ENCODE assay signal across 8 cellular contexts in the genomic region with DNA sequence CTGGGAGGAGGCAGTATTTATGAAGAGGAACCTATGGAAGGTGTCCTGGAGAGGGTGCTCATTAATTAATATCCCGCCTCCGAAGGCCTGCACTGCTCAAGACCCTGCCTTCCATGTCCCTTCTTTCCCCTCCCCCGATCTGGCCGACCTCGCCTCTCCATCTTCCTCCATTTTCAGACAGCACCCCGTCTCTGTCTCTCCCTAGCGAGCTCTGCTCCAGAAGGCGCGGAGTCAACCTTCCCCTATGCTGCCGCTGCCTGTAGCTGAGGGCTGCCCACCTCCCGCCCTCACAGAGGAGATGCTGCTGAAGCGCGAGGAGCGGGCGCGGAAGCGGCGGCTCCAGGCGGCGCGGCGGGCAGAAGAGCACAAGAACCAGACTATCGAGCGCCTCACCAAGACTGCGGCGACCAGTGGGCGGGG. TPM values are rescaled to one million over a fixed set of nuclear protein-coding genes. Genes with fewer than 3 reads are reported as not detected.
DNase-seq lines count a peak whose midpoint lies in the region; ATAC-seq and TF ChIP-seq lines count a peak whose summit lies in the region.

No MANE protein-coding gene starts in this region.

- CTCF ChIA-PET in Caco-2 (lab: Charles Lee): interaction anchor here (0.6 to 0.8 kb wide), 4 partner anchors 15 to 82 kb away, joined by 3 to 9 read pairs (median 6); no protein-coding TSS in a partner anchor

- no TSS peak for BruUV-seq in Caco-2 (replicated peaks; lab: Mats Ljungman, UMichigan)

- H3K4me3 ChIP-seq in Caco-2 (ENCODE audit: low read depth, low read length) (peak overlapping the region; percentile 65), LNCaP clone FGC (ENCODE audit: low read depth, low read length) (peak overlapping the region; percentile 88)

- H3K9me3 Mint-ChIP-seq in Caco-2 (ENCODE audit: unreplicated experiment) (no peaks in the 10 kb centered on the region), chondrocyte (ENCODE audit: low read depth) (no peaks in the 10 kb centered on the region), naive B cell (peaks cover 0 to 1% (median 0%) of the 10 kb centered on the region in 7 donors)

- H3K4me1 Mint-ChIP-seq in Caco-2 (ENCODE audit: low read depth, unreplicated experiment): peaks cover 47% of the 10 kb centered on the region
- H3K4me1 Mint-ChIP-seq in chondrocyte (ENCODE audit: low read depth): peaks cover 49% of the 10 kb centered on the region
- peaks cover 45 to 63% (median 59%) of the 10 kb centered on the region in 3 donors for H3K4me1 Mint-ChIP-seq in naive B cell

- TF ChIP-seq CTCF in Caco-2 (IDR thresholded peaks at IDR 0.05; ENCODE audit: insufficient read depth in 1 of 2, low read depth in 1 of 2, low read length in 1 of 2, severe bottlenecking in 1 of 2, unreplicated experiment in 1 of 2): no peak
- TF ChIP-seq CTCF in LNCaP clone FGC (IDR thresholded peaks at IDR 0.05; ENCODE audit: control insufficient read depth, extremely low read depth, insufficient read depth): no peak
- TF ChIP-seq CTCF in chondrocyte (IDR thresholded peaks at IDR 0.05): no peak

- H3K36me3 Mint-ChIP-seq in Caco-2 (ENCODE audit: insufficient read depth, unreplicated experiment) (peaks cover 57% of the 10 kb centered on the region), chondrocyte (ENCODE audit: low read depth) (peaks cover 2% of the 10 kb centered on the region), naive B cell (no peaks in the 10 kb centered on the region)

- H3K27me3 ChIP-seq in Caco-2 (replicated peaks; ENCODE audit: control insufficient read depth, insufficient read depth, low read length): no peaks in the 10 kb centered on the region

- peaks cover 16% of the 10 kb centered on the region; the same call in 1 of the 2 replicates for H3K4me1 ChIP-seq in Caco-2

- H3K9me3 ChIP-seq in Caco-2: no peaks in the 10 kb centered on the region

- DNase-seq in Caco-2 (no peak), LNCaP clone FGC (ENCODE audit: low read depth) (no peak), chondrocyte (ENCODE audit: low spot score) (no peak), naive B cell (no peak), cortex of kidney (lab: John Stamatoyannopoulos, UW) (no peak), activated gamma-delta T cell (lab: John Stamatoyannopoulos, UW) (no peak), G401 (ENCODE audit: low spot score) (no peak), mesenteric fat pad (ENCODE audit: low spot score) (no peak)

- POLR2A ChIA-PET in Caco-2 (lab: Charles Lee): interaction anchor here (0.6 to 2.7 kb wide), 4 partner anchors 15 to 72 kb away, joined by 3 to 24 read pairs (median 12); a partner anchor contains a TSS

- H3K27ac Mint-ChIP-seq in Caco-2 (ENCODE audit: unreplicated experiment) (peak overlapping the region; percentile 74), chondrocyte (ENCODE audit: unreplicated experiment) (peak overlapping the region; percentile 98), naive B cell (peak overlapping the region; percentile 98 to 100 (median 99))

- no peaks in the 10 kb centered on the region for H3K27me3 Mint-ChIP-seq in Caco-2 (ENCODE audit: insufficient read depth, unreplicated experiment)
- H3K27me3 Mint-ChIP-seq in chondrocyte (ENCODE audit: low read depth): no peaks in the 10 kb centered on the region
- H3K27me3 Mint-ChIP-seq in naive B cell: no peaks in the 10 kb centered on the region

- ATAC-seq in naive B cell (ENCODE audit: low read depth in 2 of 2): no peak

- intact Hi-C loops in Caco-2 (cut with micrococcal nuclease; ENCODE audit: unreplicated experiment): no loop called here

- peak overlapping the region; percentile 95 for H3K4me3 Mint-ChIP-seq in Caco-2 (ENCODE audit: unreplicated experiment)
- H3K4me3 Mint-ChIP-seq in chondrocyte (ENCODE audit: unreplicated experiment): peak overlapping the region; percentile 89
- peak overlapping the region; percentile 94 to 100 (median 99) for H3K4me3 Mint-ChIP-seq in naive B cell

- H3K36me3 ChIP-seq in Caco-2 (ENCODE audit: control insufficient read depth, insufficient read depth, low read length): peaks cover 2% of the 10 kb centered on the region

- in situ Hi-C loops in G401 (cut with HindIII; ENCODE audit: low sequenced_read_pairs): no loop called here

RNA-seq across cellular contexts. Expression of a gene that starts 1.1 kb away (rescaled TPM):
- total RNA-seq in Caco-2 (2022) (53.4 and 54.8 TPM in 2 replicates), chondrocyte (56.1 to 93.0 TPM (median 62.4 TPM) in 3 replicates), mesenteric fat pad (45.5 TPM)
- polyA plus RNA-seq in naive B cell (ENCODE audit: low read depth in 6 of 6): 10 to 100 TPM; 30.0 to 46.1 (median 41.3) TPM
- 59.6 and 72.2 TPM in 2 replicates for total RNA-seq in G401 (2014; rRNA removed; shearing (Covaris generic))

RNA-seq across cellular contexts. Expression of a gene that starts 2.3 kb away (rescaled TPM):
- total RNA-seq in Caco-2 (2022) (25.2 and 29.1 TPM in 2 replicates), chondrocyte (23.2 to 35.0 TPM (median 24.3 TPM) in 3 replicates), mesenteric fat pad (30.6 TPM)
- polyA plus RNA-seq in naive B cell (ENCODE audit: low read depth in 6 of 6): 10 to 100 TPM in 2 of 6 donors, 1 to 10 TPM in 4; 5.5 to 16.5 (median 8.3) TPM
- total RNA-seq in G401 (2014; rRNA removed; shearing (Covaris generic)): 7.8 and 15.7 TPM in 2 replicates

RNA-seq across cellular contexts. Expression of a gene that starts 8.0 kb away (rescaled TPM):
- 70.5 and 71.1 TPM in 2 replicates for total RNA-seq in Caco-2 (2022)
- total RNA-seq in chondrocyte: 62.6 to 79.0 TPM (median 67.1 TPM) in 3 replicates
- polyA plus RNA-seq in naive B cell (ENCODE audit: low read depth in 6 of 6): 10 to 100 TPM; 26.6 to 42.1 (median 34.5) TPM
- 77.5 and 88.6 TPM in 2 replicates for total RNA-seq in G401 (2014; rRNA removed; shearing (Covaris generic))
- total RNA-seq in mesenteric fat pad: 45.6 TPM

RNA-seq across cellular contexts. Expression of a gene that starts 15.3 kb away (rescaled TPM):
- total RNA-seq in Caco-2 (2022) (88.4 and 102 TPM in 2 replicates), chondrocyte (39.9 to 59.8 TPM (median 49.5 TPM) in 3 replicates), mesenteric fat pad (102 TPM)
- 100 to 1,000 TPM in 5 of 6 donors, 10 to 100 TPM in 1; 76.6 to 172 (median 136) TPM for polyA plus RNA-seq in naive B cell (ENCODE audit: low read depth in 6 of 6)
- total RNA-seq in G401 (2014; rRNA removed; shearing (Covaris generic)): 33.2 and 58.9 TPM in 2 replicates

RNA-seq across cellular contexts. Expression of a gene that starts 15.4 kb away (rescaled TPM):
- total RNA-seq in Caco-2 (2022) (123 and 139 TPM in 2 replicates), chondrocyte (18.3 to 32.4 TPM (median 20.4 TPM) in 3 replicates), mesenteric fat pad (11.3 TPM)
- polyA plus RNA-seq in naive B cell (ENCODE audit: low read depth in 6 of 6): 1 to 10 TPM in 4 of 6 donors, under 1 TPM in 1, not detected in 1; 0.97 to 2.1 (median 1.7) TPM
- total RNA-seq in G401 (2014; rRNA removed; shearing (Covaris generic)): 46.5 and 56.2 TPM in 2 replicates
